ENCODE assay signal across 20 cellular contexts in the genomic region with DNA sequence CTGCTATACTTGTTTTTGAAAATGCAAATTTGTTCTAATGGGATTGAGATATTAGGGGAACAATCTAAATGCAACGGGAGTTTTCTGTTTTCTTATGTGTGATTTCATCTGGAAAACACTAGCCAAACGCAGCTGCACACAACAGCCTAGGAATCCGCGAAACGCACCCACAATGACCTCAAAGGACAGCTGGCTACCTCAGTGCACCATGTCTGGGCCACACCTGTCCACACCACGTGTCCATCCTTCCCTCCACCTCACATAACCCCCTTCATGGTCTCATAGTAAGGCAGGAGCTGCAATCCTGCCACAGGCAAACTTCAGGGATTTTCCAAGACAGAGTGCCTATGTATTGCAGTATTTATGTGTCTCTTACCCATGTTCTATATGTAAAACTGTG.
A peak's percentile ranks its signal among the peaks of the same experiment; 100 is the strongest.
DNase-seq lines count a peak whose midpoint lies in the region; ATAC-seq lines count a peak whose summit lies in the region.
"Had no signal": no experiment of that assay in that cellular context is flagged by ENCODE, and none has a peak within 500 bp of the region (broad histone marks: within the 10 kb centered on the region; RNA-seq: fewer than 3 reads in every experiment).

No MANE protein-coding gene starts in this region.

- ATAC-seq in stimulated activated effector memory CD8-positive, alpha-beta T cell treated with anti-CD3 and anti-CD28 coated beads, Interleukin-12 subunit alpha, Interleukin-12 subunit beta, amount 100 ng/mL, for 72 hours = no peak
- ATAC-seq: CD8-positive, alpha-beta T cell; GM12878 had no signal

- no peak overlapping the region for H4K91ac ChIP-seq in neuronal stem cell (ENCODE audit: low read depth, low read length, poor library complexity)

- H3K23ac ChIP-seq in neuronal stem cell (ENCODE audit: low read depth, low read length, poor library complexity) = no peak overlapping the region

- DNase-seq in SJCRH30 = peak; percentile 8 to 15
- DNase-seq in myocyte (ENCODE audit: low read depth) = peak; percentile 83
- DNase-seq in neuronal stem cell (ENCODE audit: low spot score) = no peak
- DNase-seq in stimulated activated effector memory CD8-positive, alpha-beta T cell treated with anti-CD3 and anti-CD28 coated beads, Interleukin-12 subunit alpha, Interleukin-12 subunit beta, amount 100 ng/mL, for 72 hours (ENCODE audit: low spot score in 2 of 2) = no peak
- DNase-seq in SW480 (ENCODE audit: low spot score) = no peak
- DNase-seq in cerebellum (ENCODE audit: low spot score) = no peak
- no peak for DNase-seq in GM03348 (ENCODE audit: low spot score)
- DNase-seq: AML-193; Caco-2; Calu3; CD4-positive, alpha-beta T cell; CD8-positive, alpha-beta T cell; DMS79 treated with DMSO at 0.1 percent for 48 hours; GF-D8 had no signal

- no peak overlapping the region for H3K4me3 ChIP-seq in SJCRH30
- no peak overlapping the region for H3K4me3 ChIP-seq in neuronal stem cell (ENCODE audit: low read length in 2 of 2)
- H3K4me3 ChIP-seq: A549; BLaER1 treated with 17β-estradiol and CSF1 and Interleukin-3, amounts not matched to agents 10 nM and 100 nM; GM12878 had no signal

- no peak overlapping the region for H3K27ac ChIP-seq in SJCRH30
- no peak overlapping the region for H3K27ac ChIP-seq in neuronal stem cell (replicated peaks; ENCODE audit: low read length)
- H3K27ac ChIP-seq: 22Rv1; A549; BLaER1 treated with 17β-estradiol and CSF1 and Interleukin-3, amounts not matched to agents 10 nM and 100 nM; C4-2B had no signal

- no CpG with 5 or more reads among the region's 6 CpGs for WGBS in neuronal stem cell (ENCODE audit: extremely low coverage in 2 of 2, insufficient read length in 2 of 2, insufficient replicate concordance in 1 of 2), 2 donors

- no peaks in the 10 kb centered on the region for H3K36me3 ChIP-seq in SJCRH30
- H3K36me3 ChIP-seq in neuronal stem cell (replicated peaks in 1 of 2; ENCODE audit: control insufficient read depth in 2 of 2, insufficient read depth in 2 of 2, low read length in 2 of 2) = no peaks in the 10 kb centered on the region
- H3K36me3 ChIP-seq: BLaER1 treated with 17β-estradiol and CSF1 and Interleukin-3, amounts not matched to agents 10 nM and 100 nM had no signal

- H3K9me3 Mint-ChIP-seq in stimulated activated effector memory CD8-positive, alpha-beta T cell treated with anti-CD3 and anti-CD28 coated beads, Interleukin-12 subunit alpha, Interleukin-12 subunit beta, amount 100 ng/mL, for 72 hours = no peaks in the 10 kb centered on the region
- H3K9me3 Mint-ChIP-seq: CD4-positive, alpha-beta T cell; CD8-positive, alpha-beta T cell had no signal

- peak overlapping the region; percentile 15 for H3K18ac ChIP-seq in neuronal stem cell (ENCODE audit: low read length)

- H3K9me3 ChIP-seq in SJCRH30 (replicated peaks) (no peaks in the 10 kb centered on the region), neuronal stem cell (replicated peaks in 1 of 2; ENCODE audit: control insufficient read depth in 2 of 2, insufficient read depth in 1 of 2, low read depth in 1 of 2, low read length in 2 of 2) (no peaks in the 10 kb centered on the region)

- H2AFZ ChIP-seq in neuronal stem cell (ENCODE audit: low read length) = no peak overlapping the region

- no peak overlapping the region for H2AK5ac ChIP-seq in neuronal stem cell (ENCODE audit: low read depth, low read length)

- no peak overlapping the region for H2BK12ac ChIP-seq in neuronal stem cell (ENCODE audit: low read length)

- no peak overlapping the region for H3K4me2 ChIP-seq in neuronal stem cell (ENCODE audit: insufficient read depth, low read length, poor library complexity, severe bottlenecking)
- H3K4me2 ChIP-seq: A549; BLaER1 treated with 17β-estradiol and CSF1 and Interleukin-3, amounts not matched to agents 10 nM and 100 nM had no signal

- no peaks in the 10 kb centered on the region for H3K79me1 ChIP-seq in neuronal stem cell (ENCODE audit: low read depth, low read length)

- no peak overlapping the region for H4K8ac ChIP-seq in neuronal stem cell (ENCODE audit: low read depth, low read length)

- peaks cover 38% of the 10 kb centered on the region for H3K4me1 Mint-ChIP-seq in stimulated activated effector memory CD8-positive, alpha-beta T cell treated with anti-CD3 and anti-CD28 coated beads, Interleukin-12 subunit alpha, Interleukin-12 subunit beta, amount 100 ng/mL, for 72 hours
- H3K4me1 Mint-ChIP-seq: B cell had no signal

- no peak overlapping the region for H3K9ac ChIP-seq in neuronal stem cell (ENCODE audit: low read depth, low read length, poor library complexity)
- H3K9ac ChIP-seq: BLaER1 treated with 17β-estradiol and CSF1 and Interleukin-3, amounts not matched to agents 10 nM and 100 nM had no signal

- no peak overlapping the region for H2BK120ac ChIP-seq in neuronal stem cell (ENCODE audit: low read depth, low read length)

- no peaks in the 10 kb centered on the region for H3K4me1 ChIP-seq in SJCRH30
- H3K4me1 ChIP-seq in neuronal stem cell (ENCODE audit: control insufficient read depth in 2 of 2, insufficient read depth in 1 of 2, low read depth in 1 of 2, low read length in 2 of 2) = peaks cover 0 to 1% of the 10 kb centered on the region in 2 donors
- H3K4me1 ChIP-seq: A549, Caco-2 had no signal

- H3K27ac Mint-ChIP-seq in stimulated activated effector memory CD8-positive, alpha-beta T cell treated with anti-CD3 and anti-CD28 coated beads, Interleukin-12 subunit alpha, Interleukin-12 subunit beta, amount 100 ng/mL, for 72 hours = peak overlapping the region; percentile 39
- H3K27ac Mint-ChIP-seq: B cell; CD4-positive, alpha-beta T cell; CD8-positive, alpha-beta T cell had no signal

- H3K27me3 ChIP-seq in SJCRH30 = no peaks in the 10 kb centered on the region
- no peaks in the 10 kb centered on the region for H3K27me3 ChIP-seq in neuronal stem cell (ENCODE audit: control insufficient read depth in 3 of 3, insufficient read depth in 3 of 3, low read depth in 1 of 3, low read length in 3 of 3)
- H3K27me3 ChIP-seq: BLaER1 treated with 17β-estradiol and CSF1 and Interleukin-3, amounts not matched to agents 10 nM and 100 nM had no signal

- no peaks in the 10 kb centered on the region for H3K36me3 Mint-ChIP-seq in stimulated activated effector memory CD8-positive, alpha-beta T cell treated with anti-CD3 and anti-CD28 coated beads, Interleukin-12 subunit alpha, Interleukin-12 subunit beta, amount 100 ng/mL, for 72 hours
- H3K36me3 Mint-ChIP-seq: CD8-positive, alpha-beta T cell had no signal

- no peak overlapping the region for H2BK5ac ChIP-seq in neuronal stem cell (ENCODE audit: low read length)

- H2BK15ac ChIP-seq in neuronal stem cell (ENCODE audit: low read length) = no peak overlapping the region

- no peak overlapping the region for H3K14ac ChIP-seq in neuronal stem cell (ENCODE audit: low read length)

- H3K4ac ChIP-seq in neuronal stem cell (ENCODE audit: low read length) = no peak overlapping the region

- H3K4me3 Mint-ChIP-seq in stimulated activated effector memory CD8-positive, alpha-beta T cell treated with anti-CD3 and anti-CD28 coated beads, Interleukin-12 subunit alpha, Interleukin-12 subunit beta, amount 100 ng/mL, for 72 hours = no peak overlapping the region
- H3K4me3 Mint-ChIP-seq: B cell; CD4-positive, alpha-beta T cell; CD8-positive, alpha-beta T cell had no signal

Comparison
In these comparisons a context has a peak if more than half of its experiments do, and no peak if none do; other contexts are left out.
1. DNase-seq: peak in SJCRH30 (2 of 2) and myocyte (single experiment); none in neuronal stem cell (single experiment), stimulated activated effector memory CD8-positive, alpha-beta T cell treated with anti-CD3 and anti-CD28 coated beads, Interleukin-12 subunit alpha, Interleukin-12 subunit beta, amount 100 ng/mL, for 72 hours (0 of 2), SW480 (single experiment), cerebellum (single experiment) and GM03348 (single experiment).